17 cellular contexts compared by ENCODE assay signal in genomic region chr2:4140284-4140962, GRCh38.
A peak's percentile ranks its signal among the peaks of the same experiment; 100 is the strongest.
DNase-seq lines count a peak whose midpoint lies in the region; ATAC-seq and TF ChIP-seq lines count a peak whose summit lies in the region.
"Had no signal": no experiment of that assay in that cellular context is flagged by ENCODE, and none has a peak within 500 bp of the region (broad histone marks: within the 10 kb centered on the region; RNA-seq: fewer than 3 reads in every experiment).

No MANE protein-coding gene starts in this region.

- H3K27ac ChIP-seq in hepatocyte = no peak overlapping the region
- H3K27ac ChIP-seq in parathyroid adenoma = no peak overlapping the region

- H3K4me3 ChIP-seq in hepatocyte (no peak overlapping the region), parathyroid adenoma (ENCODE audit: low read depth, low read length) (no peak overlapping the region)
- H3K4me3 ChIP-seq: MG63 had no signal

- no peak for ATAC-seq in GM21723 (IDR thresholded peaks at IDR 0.05; ENCODE audit: unreplicated experiment)

- no peaks in the 10 kb centered on the region for H3K36me3 ChIP-seq in hepatocyte (replicated peaks; ENCODE audit: insufficient read depth, low read depth)
- no peaks in the 10 kb centered on the region for H3K36me3 ChIP-seq in parathyroid adenoma (ENCODE audit: control insufficient read depth, insufficient read depth, low read length)
- H3K36me3 ChIP-seq: MG63 had no signal

- H3K79me2 ChIP-seq in hepatocyte (no peaks in the 10 kb centered on the region), parathyroid adenoma (no peaks in the 10 kb centered on the region)

- H2AFZ ChIP-seq in hepatocyte (no peak overlapping the region), parathyroid adenoma (peak overlapping the region; percentile 2)

- no peak for TF ChIP-seq CTCF in hepatocyte (IDR thresholded peaks at IDR 0.05; ENCODE audit: poor library complexity)
- no peak for TF ChIP-seq CTCF in parathyroid adenoma (IDR thresholded peaks at IDR 0.05)

- H3K4me2 ChIP-seq in hepatocyte = no peak overlapping the region
- H3K4me2 ChIP-seq in parathyroid adenoma (ENCODE audit: low read length) = no peak overlapping the region

- H3K9me3 ChIP-seq in hepatocyte (ENCODE audit: low read depth) = no peaks in the 10 kb centered on the region
- H3K9me3 ChIP-seq in parathyroid adenoma (ENCODE audit: control insufficient read depth, low read length) = no peaks in the 10 kb centered on the region
- H3K9me3 ChIP-seq: MG63 had no signal

- no peaks in the 10 kb centered on the region for H3K27me3 ChIP-seq in hepatocyte
- H3K27me3 ChIP-seq in parathyroid adenoma (ENCODE audit: control insufficient read depth, insufficient read depth, low read length) = no peaks in the 10 kb centered on the region
- H3K27me3 ChIP-seq: MG63 had no signal

- H3K4me1 ChIP-seq in hepatocyte (ENCODE audit: insufficient read depth) (no peaks in the 10 kb centered on the region), parathyroid adenoma (peaks cover 3% of the 10 kb centered on the region)

- WGBS in hepatocyte (ENCODE audit: low lambda C conversion rate, missing lambda C conversion rate) = 46% methylated on average over 9 of the region's 9 CpGs

- no peaks in the 10 kb centered on the region for H4K20me1 ChIP-seq in hepatocyte (ENCODE audit: insufficient read depth, poor library complexity, severe bottlenecking)

- DNase-seq in NCI-H146 (lab: John Stamatoyannopoulos, UW) = peak; percentile 58
- peak; percentile 55 for DNase-seq in NCI-H345 treated with DMSO at 0.1 percent for 48 hours (lab: John Stamatoyannopoulos, UW; ENCODE audit: unreplicated experiment)
- DNase-seq in hepatocyte (ENCODE audit: low spot score) = peak; percentile 7
- DNase-seq in NK-92 (lab: John Stamatoyannopoulos, UW; ENCODE audit: unreplicated experiment) = no peak
- no peak for DNase-seq in islet precursor cell
- DNase-seq: activated B cell treated with CpG ODN at 0.5 μM for 24 hours; central memory CD4-positive, alpha-beta T cell; effector CD4-positive, alpha-beta T cell; kidney; MG63; NCI-H226; occipital lobe; stimulated activated CD4-positive, alpha-beta T cell treated with anti-CD3 and anti-CD28 coated beads, Interleukin-4, amount 100 ng/mL, for 1 hour; substantia nigra; T-helper 2 cell had no signal

- H3K9me2 ChIP-seq in hepatocyte (replicated peaks; ENCODE audit: insufficient read depth) = no peaks in the 10 kb centered on the region

- H3K9ac ChIP-seq in parathyroid adenoma = no peak overlapping the region

Comparison
In these comparisons a context has a peak if more than half of its experiments do, and no peak if none do; other contexts are left out.
1. DNase-seq: peak in NCI-H146 (single experiment), NCI-H345 treated with DMSO at 0.1 percent for 48 hours (single experiment) and hepatocyte (single experiment); none in NK-92 (single experiment) and islet precursor cell (single experiment).